Comparison of ENCODE assay signal across 25 cellular contexts in genomic region chr12:27869567-27869966, GRCh38.
A peak's percentile ranks its signal among the peaks of the same experiment; 100 is the strongest.
DNase-seq lines count a peak whose midpoint lies in the region; ATAC-seq and TF ChIP-seq lines count a peak whose summit lies in the region.
"Had no signal": no experiment of that assay in that cellular context is flagged by ENCODE, and none has a peak within 500 bp of the region (broad histone marks: within the 10 kb centered on the region; RNA-seq: fewer than 3 reads in every experiment).

No MANE protein-coding gene starts in this region.

- H3K23ac ChIP-seq in mesendoderm (ENCODE audit: low read length): no peak overlapping the region

- H2BK15ac ChIP-seq in mesendoderm (replicated peaks; ENCODE audit: low read depth): no peak overlapping the region

- no peak for ATAC-seq in naive thymus-derived CD8-positive, alpha-beta T cell
- ATAC-seq: A549; activated T-cell treated with anti-CD3 and anti-CD28 coated beads, Interleukin-2, amount 50 U/mL, for 4 hours; esophagus mucosa; left colon had no signal

- no peak overlapping the region for H3K4me2 ChIP-seq in mesendoderm (ENCODE audit: low read length)
- H3K4me2 ChIP-seq: A549; BLaER1 treated with 17β-estradiol and CSF1 and Interleukin-3, amounts not matched to agents 10 nM and 100 nM had no signal

- H3K9ac ChIP-seq in mesendoderm (ENCODE audit: low read length): no peak overlapping the region
- H3K9ac ChIP-seq: BLaER1 treated with 17β-estradiol and CSF1 and Interleukin-3, amounts not matched to agents 10 nM and 100 nM had no signal

- H3K79me1 ChIP-seq in mesendoderm (ENCODE audit: low read length): no peaks in the 10 kb centered on the region

- H3K9me3 ChIP-seq in left ventricle myocardium inferior (replicated peaks): no peaks in the 10 kb centered on the region
- H3K9me3 ChIP-seq: A549, prostate gland, stomach had no signal

- TF ChIP-seq CTCF in left ventricle myocardium inferior (IDR thresholded peaks at IDR 0.05; ENCODE audit: borderline replicate concordance): no peak

- no peaks in the 10 kb centered on the region for H3K27me3 ChIP-seq in left ventricle myocardium inferior (ENCODE audit: low read depth)
- H3K27me3 ChIP-seq in mesendoderm (ENCODE audit: insufficient read depth, low read length, poor library complexity): no peaks in the 10 kb centered on the region
- H3K27me3 ChIP-seq: BLaER1 treated with 17β-estradiol and CSF1 and Interleukin-3, amounts not matched to agents 10 nM and 100 nM; stomach had no signal

- peaks cover 0 to under 1% (median 0%) of the 10 kb centered on the region in 3 donors for H3K36me3 Mint-ChIP-seq in naive thymus-derived CD8-positive, alpha-beta T cell

- H3K27me3 Mint-ChIP-seq in naive thymus-derived CD8-positive, alpha-beta T cell: no peaks in the 10 kb centered on the region
- H3K27me3 Mint-ChIP-seq: central memory CD8-positive, alpha-beta T cell had no signal

- no peak overlapping the region for H2BK5ac ChIP-seq in mesendoderm (ENCODE audit: low read length)

- no peak overlapping the region for H3K27ac ChIP-seq in left ventricle myocardium inferior (replicated peaks)
- H3K27ac ChIP-seq in mesendoderm (ENCODE audit: low read depth, low read length): no peak overlapping the region
- H3K27ac ChIP-seq: A549; BLaER1 treated with 17β-estradiol and CSF1 and Interleukin-3, amounts not matched to agents 10 nM and 100 nM; prostate gland; RWPE1; stomach had no signal

- no peak overlapping the region for H3K4ac ChIP-seq in mesendoderm (ENCODE audit: low read depth, low read length)

- no peaks in the 10 kb centered on the region for H3K79me2 ChIP-seq in mesendoderm (ENCODE audit: control insufficient read depth, insufficient read depth, low read length)

- H2AK5ac ChIP-seq in mesendoderm (ENCODE audit: low read length): no peak overlapping the region

- H3K4me1 ChIP-seq in left ventricle myocardium inferior (peaks cover 16% of the 10 kb centered on the region), mesendoderm (ENCODE audit: control insufficient read depth, low read depth, low read length) (no peaks in the 10 kb centered on the region)
- H3K4me1 ChIP-seq: A549, prostate gland, stomach had no signal

- WGBS in mesendoderm (ENCODE audit: extremely low coverage, insufficient coverage, low lambda C conversion rate): no CpG with 5 or more reads among the region's 12 CpGs

- H4K5ac ChIP-seq in mesendoderm (ENCODE audit: low read length): no peak overlapping the region

- no peak overlapping the region for H3K18ac ChIP-seq in mesendoderm (ENCODE audit: low read length)

- H4K8ac ChIP-seq in mesendoderm (ENCODE audit: low read depth, low read length): no peak overlapping the region

- H3K4me1 Mint-ChIP-seq in naive thymus-derived CD8-positive, alpha-beta T cell: no peaks in the 10 kb centered on the region
- H3K4me1 Mint-ChIP-seq: central memory CD8-positive, alpha-beta T cell had no signal

- no peaks in the 10 kb centered on the region for H3K36me3 ChIP-seq in left ventricle myocardium inferior
- no peaks in the 10 kb centered on the region for H3K36me3 ChIP-seq in mesendoderm (ENCODE audit: control insufficient read depth, insufficient read depth, low read length)
- H3K36me3 ChIP-seq: BLaER1 treated with 17β-estradiol and CSF1 and Interleukin-3, amounts not matched to agents 10 nM and 100 nM; prostate gland; stomach had no signal

- intact Hi-C loops in left ventricle myocardium inferior (cut with micrococcal nuclease): no loop called here

- H3K4me3 ChIP-seq in left ventricle myocardium inferior (no peak overlapping the region), mesendoderm (ENCODE audit: low read length) (no peak overlapping the region)
- H3K4me3 ChIP-seq: A549; BLaER1 treated with 17β-estradiol and CSF1 and Interleukin-3, amounts not matched to agents 10 nM and 100 nM; prostate gland; stomach had no signal

- DNase-seq in Ammon's horn (ENCODE audit: low spot score) (peak; percentile 23), NCI-H2171 treated with DMSO at 0.1 percent for 48 hours (lab: John Stamatoyannopoulos, UW) (peak; percentile 100), cerebellar cortex (ENCODE audit: low spot score) (peak; percentile 94), left ventricle myocardium inferior (peak; percentile 59), mesendoderm (no peak), A172 (ENCODE audit: low spot score) (no peak), DMS153 (lab: John Stamatoyannopoulos, UW) (no peak)
- no peak for DNase-seq in naive thymus-derived CD8-positive, alpha-beta T cell
- DNase-seq: activated CD4-positive, alpha-beta T cell treated with anti-CD3 and anti-CD28 coated beads for 1 hour; activated CD8-positive, alpha-beta memory T cell treated with anti-CD3 and anti-CD28 coated beads for 24 hours; activated naive CD4-positive, alpha-beta T cell treated with anti-CD3 and anti-CD28 coated beads for 36 hours; activated T-cell treated with anti-CD3 and anti-CD28 coated beads, Interleukin-2, amount 50 U/mL, for 4 hours; effector memory CD4-positive, alpha-beta T cell; KG1; left colon; NCI-H2029 treated with DMSO at 0.1 percent for 48 hours; NCI-H510A treated with DMSO at 0.1 percent for 48 hours; stimulated activated CD4-positive, alpha-beta T cell treated with anti-CD3 and anti-CD28 coated beads, Interleukin-2, amount 100 ng/mL, for 24 hours; stomach had no signal

- H3K56ac ChIP-seq in mesendoderm (ENCODE audit: low read length): no peak overlapping the region

- H3K4me3 Mint-ChIP-seq in naive thymus-derived CD8-positive, alpha-beta T cell: no peak overlapping the region
- H3K4me3 Mint-ChIP-seq: activated naive CD4-positive, alpha-beta T cell treated with anti-CD3 and anti-CD28 coated beads for 36 hours; activated T-cell treated with anti-CD3 and anti-CD28 coated beads, Interleukin-2, amount 50 U/mL, for 4 hours; central memory CD8-positive, alpha-beta T cell had no signal

- no peak overlapping the region for H2BK120ac ChIP-seq in mesendoderm (ENCODE audit: low read depth, low read length)

- H3K27ac Mint-ChIP-seq in naive thymus-derived CD8-positive, alpha-beta T cell: no peak overlapping the region
- H3K27ac Mint-ChIP-seq: activated naive CD4-positive, alpha-beta T cell treated with anti-CD3 and anti-CD28 coated beads for 36 hours had no signal

- POLR2A ChIA-PET in naive thymus-derived CD8-positive, alpha-beta T cell (lab: Charles Lee): no interaction called here

- H3K9me3 Mint-ChIP-seq in naive thymus-derived CD8-positive, alpha-beta T cell: peaks cover 0 to 3% (median 0%) of the 10 kb centered on the region in 9 donors
- H3K9me3 Mint-ChIP-seq: activated naive CD4-positive, alpha-beta T cell treated with anti-CD3 and anti-CD28 coated beads for 36 hours; activated T-cell treated with anti-CD3 and anti-CD28 coated beads, Interleukin-2, amount 50 U/mL, for 4 hours; central memory CD8-positive, alpha-beta T cell had no signal

Comparison
In these comparisons a context has a peak if more than half of its experiments do, and no peak if none do; other contexts are left out.
1. DNase-seq: peak in Ammon's horn (single experiment), NCI-H2171 treated with DMSO at 0.1 percent for 48 hours (single experiment), cerebellar cortex (single experiment) and left ventricle myocardium inferior (single experiment); none in mesendoderm (single experiment), A172 (single experiment), DMS153 (single experiment) and naive thymus-derived CD8-positive, alpha-beta T cell (0 of 10).